ENCODE assay signal across 33 cellular contexts in the genomic region with DNA sequence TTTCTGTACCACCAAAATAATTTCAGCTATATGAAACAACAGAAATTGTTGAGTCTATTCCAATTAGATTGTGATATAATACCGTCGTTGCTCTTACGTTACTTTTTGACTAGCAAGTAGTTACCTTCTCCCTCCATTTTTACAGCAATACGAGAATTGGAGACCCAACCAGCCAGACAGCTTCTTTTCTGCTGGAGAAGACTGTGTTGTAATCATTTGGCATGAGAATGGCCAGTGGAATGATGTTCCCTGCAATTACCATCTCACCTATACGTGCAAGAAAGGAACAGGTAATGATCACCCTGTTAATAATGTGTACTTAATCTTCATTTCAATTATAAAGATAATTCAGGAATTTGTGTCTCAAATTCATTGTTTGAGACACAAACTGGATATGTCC.
"Had no signal": no experiment of that assay in that cellular context is flagged by ENCODE, and none has a peak within 500 bp of the region (broad histone marks: within the 10 kb centered on the region; RNA-seq: fewer than 3 reads in every experiment).

No MANE protein-coding gene starts in this region.

- ATAC-seq: activated CD8-positive, alpha-beta T cell treated with anti-CD3 and anti-CD28 coated beads for 36 hours; activated naive CD4-positive, alpha-beta T cell treated with anti-CD3 and anti-CD28 coated beads, Interleukin-2, amount 50 U/mL, for 72 hours; activated T-cell treated with anti-CD3 and anti-CD28 coated beads, Interleukin-2, amount 50 U/mL, for 4 hours; activated T-cell treated with anti-CD3 and anti-CD28 coated beads, Interleukin-2, amount 50 U/mL, for 72 hours; activated T-helper 17 cell treated with anti-CD3 and anti-CD28 coated beads, Interleukin-2, amount 50 U/mL, for 72 hours had no signal

- H3K4me3 ChIP-seq: adrenal gland, cardiac muscle cell had no signal

- H3K9me3 ChIP-seq: adrenal gland had no signal

- H3K27me3 ChIP-seq: adrenal gland, cardiac muscle cell had no signal

- H3K36me3 ChIP-seq: adrenal gland had no signal

- FAIRE-seq: bronchial epithelial cell, TTC549 had no signal

- H3K27ac ChIP-seq: adrenal gland, cardiac muscle cell, VCaP had no signal

- DNase-seq: activated B cell treated with CpG ODN at 0.5 μM for 24 hours; activated CD4-positive, alpha-beta memory T cell treated with anti-CD3 and anti-CD28 coated beads for 36 hours; activated CD4-positive, alpha-beta T cell treated with anti-CD3 and anti-CD28 coated beads for 4 hours; activated CD4-positive, alpha-beta T cell treated with anti-CD3 and anti-CD28 coated beads, Interleukin-2, amount 10 ng/mL, durations not matched to agents 24 days and 14 days; activated CD4-positive, alpha-beta T cell treated with anti-CD3 and anti-CD28 coated beads, Interleukin-2, amount 50 U/mL, for 1 hour; activated CD4-positive, alpha-beta T cell treated with anti-CD3 and anti-CD28 coated beads, Interleukin-2, amount 50 U/mL, for 4 hours; activated CD4-positive, CD25-positive, alpha-beta regulatory T cell treated with anti-CD3 and anti-CD28 coated beads, Interleukin-2, amount 50 U/mL, for 72 hours; activated CD8-positive, alpha-beta memory T cell treated with anti-CD3 and anti-CD28 coated beads, Interleukin-2, amount 50 U/mL, for 4 hours; activated CD8-positive, alpha-beta T cell treated with anti-CD3 and anti-CD28 coated beads for 36 hours; activated effector memory CD4-positive, alpha-beta T cell treated with anti-CD3 and anti-CD28 coated beads, Interleukin-2, amount 50 U/mL, for 16 hours; activated gamma-delta T cell treated with Interleukin-2 at 50 U/mL for 16 hours; activated naive CD4-positive, alpha-beta T cell; activated naive CD4-positive, alpha-beta T cell treated with anti-CD3 and anti-CD28 coated beads for 36 hours; activated naive CD4-positive, alpha-beta T cell treated with anti-CD3 and anti-CD28 coated beads, Interleukin-2, amount 50 U/mL, for 16 hours; activated naive CD8-positive, alpha-beta T cell treated with anti-CD3 and anti-CD28 coated beads for 36 hours; activated T-cell treated with anti-CD3 and anti-CD28 coated beads for 4 hours; activated T-cell treated with anti-CD3 and anti-CD28 coated beads, Interleukin-2, amount 50 U/mL, for 1 hour; activated T-cell treated with anti-CD3 and anti-CD28 coated beads, Interleukin-2, amount 50 U/mL, for 4 hours; activated T-cell treated with anti-CD3 and anti-CD28 coated beads, Interleukin-2, amount 50 U/mL, for 72 hours; adrenal gland; amniotic stem cell; aorta; caudate nucleus; cerebellar nuclear complex; T-helper 1 cell; T-helper 2 cell; T-helper 9 cell had no signal

- H3K4me1 ChIP-seq: adrenal gland had no signal
